Comparison of ENCODE assay signal across 2 cellular contexts in the genomic region with DNA sequence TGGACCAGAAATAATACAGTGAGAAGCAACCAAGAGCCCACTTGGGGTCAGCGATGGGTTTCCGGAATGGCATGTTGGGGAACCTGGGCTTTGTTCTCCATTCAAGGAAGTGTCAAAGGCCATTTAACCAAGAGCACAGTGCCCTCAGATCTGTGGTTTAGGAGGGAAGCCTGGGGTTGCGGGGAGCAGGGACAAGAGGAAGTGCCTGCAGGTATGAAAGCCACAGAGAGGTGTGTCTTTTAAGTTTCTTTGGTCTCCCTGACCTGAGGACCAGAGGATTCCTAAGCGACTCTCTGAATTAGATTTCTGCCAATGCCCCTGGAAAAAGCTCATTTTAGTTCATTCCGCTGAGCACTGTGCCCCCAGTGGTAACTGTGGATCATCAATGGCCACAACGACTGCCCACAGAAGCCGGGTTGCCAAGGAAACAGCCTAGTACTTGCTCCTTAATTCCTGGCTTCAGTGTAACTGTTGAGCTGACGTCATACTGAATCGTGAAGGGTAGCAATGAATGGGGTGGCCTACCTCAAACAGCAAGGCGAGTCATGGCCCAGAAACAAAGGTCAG.
TF ChIP-seq lines count a peak whose summit lies in the region.

No MANE protein-coding gene starts in this region.

TF ChIP-seq in Ishikawa, 13 proteins besides CTCF, POLR2A, EP300 and RAD21 (continued from another document):
- TF ChIP-seq, protein P1, sequence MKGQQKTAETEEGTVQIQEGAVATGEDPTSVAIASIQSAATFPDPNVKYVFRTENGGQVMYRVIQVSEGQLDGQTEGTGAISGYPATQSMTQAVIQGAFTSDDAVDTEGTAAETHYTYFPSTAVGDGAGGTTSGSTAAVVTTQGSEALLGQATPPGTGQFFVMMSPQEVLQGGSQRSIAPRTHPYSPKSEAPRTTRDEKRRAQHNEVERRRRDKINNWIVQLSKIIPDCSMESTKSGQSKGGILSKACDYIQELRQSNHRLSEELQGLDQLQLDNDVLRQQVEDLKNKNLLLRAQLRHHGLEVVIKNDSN (IDR thresholded peaks at IDR 0.05): no peak
- TF ChIP-seq, protein P2, sequence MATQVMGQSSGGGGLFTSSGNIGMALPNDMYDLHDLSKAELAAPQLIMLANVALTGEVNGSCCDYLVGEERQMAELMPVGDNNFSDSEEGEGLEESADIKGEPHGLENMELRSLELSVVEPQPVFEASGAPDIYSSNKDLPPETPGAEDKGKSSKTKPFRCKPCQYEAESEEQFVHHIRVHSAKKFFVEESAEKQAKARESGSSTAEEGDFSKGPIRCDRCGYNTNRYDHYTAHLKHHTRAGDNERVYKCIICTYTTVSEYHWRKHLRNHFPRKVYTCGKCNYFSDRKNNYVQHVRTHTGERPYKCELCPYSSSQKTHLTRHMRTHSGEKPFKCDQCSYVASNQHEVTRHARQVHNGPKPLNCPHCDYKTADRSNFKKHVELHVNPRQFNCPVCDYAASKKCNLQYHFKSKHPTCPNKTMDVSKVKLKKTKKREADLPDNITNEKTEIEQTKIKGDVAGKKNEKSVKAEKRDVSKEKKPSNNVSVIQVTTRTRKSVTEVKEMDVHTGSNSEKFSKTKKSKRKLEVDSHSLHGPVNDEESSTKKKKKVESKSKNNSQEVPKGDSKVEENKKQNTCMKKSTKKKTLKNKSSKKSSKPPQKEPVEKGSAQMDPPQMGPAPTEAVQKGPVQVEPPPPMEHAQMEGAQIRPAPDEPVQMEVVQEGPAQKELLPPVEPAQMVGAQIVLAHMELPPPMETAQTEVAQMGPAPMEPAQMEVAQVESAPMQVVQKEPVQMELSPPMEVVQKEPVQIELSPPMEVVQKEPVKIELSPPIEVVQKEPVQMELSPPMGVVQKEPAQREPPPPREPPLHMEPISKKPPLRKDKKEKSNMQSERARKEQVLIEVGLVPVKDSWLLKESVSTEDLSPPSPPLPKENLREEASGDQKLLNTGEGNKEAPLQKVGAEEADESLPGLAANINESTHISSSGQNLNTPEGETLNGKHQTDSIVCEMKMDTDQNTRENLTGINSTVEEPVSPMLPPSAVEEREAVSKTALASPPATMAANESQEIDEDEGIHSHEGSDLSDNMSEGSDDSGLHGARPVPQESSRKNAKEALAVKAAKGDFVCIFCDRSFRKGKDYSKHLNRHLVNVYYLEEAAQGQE (IDR thresholded peaks at IDR 0.05; ENCODE audit: low read depth): no peak
- no peak for TF ChIP-seq NFIC (IDR thresholded peaks at IDR 0.05)
- no peak for TF ChIP-seq ZBTB7A (IDR thresholded peaks at IDR 0.05; ENCODE audit: low read depth)
- no peak for TF ChIP-seq YY1 (IDR thresholded peaks at IDR 0.05; ENCODE audit: low read depth)

TF ChIP-seq in HepG2, 621 proteins besides CTCF, POLR2A, EP300 and RAD21 (continued from another document):
- TF ChIP-seq ZNF232 (CRISPR knock-in tag; IDR thresholded peaks at IDR 0.05; ENCODE audit: borderline replicate concordance) (no peak), FOSL2 (CRISPR knock-in tag; IDR thresholded peaks at IDR 0.05) (no peak), ARHGAP35 (CRISPR knock-in tag; IDR thresholded peaks at IDR 0.05; ENCODE audit: borderline replicate concordance) (no peak), ZNF550 (CRISPR knock-in tag; IDR thresholded peaks at IDR 0.05; ENCODE audit: borderline replicate concordance) (no peak), NCOR1 (IDR thresholded peaks at IDR 0.05; ENCODE audit: borderline replicate concordance, low read length) (no peak), IKZF1 (IDR thresholded peaks at IDR 0.05) (no peak), KAT2B (IDR thresholded peaks at IDR 0.05; ENCODE audit: borderline replicate concordance, low read depth, low read length) (no peak), CREB1 (IDR thresholded peaks at IDR 0.05) (peak; percentile 72), CREB1 (CRISPR knock-in tag; IDR thresholded peaks at IDR 0.05) (no peak), PRPF4 (IDR thresholded peaks at IDR 0.05; ENCODE audit: low read depth, low read length, poor library complexity, severe bottlenecking) (no peak), STAG1 (CRISPR knock-in tag; IDR thresholded peaks at IDR 0.05) (peak; percentile 23; the same call in 1 of the 2 replicates)
- TF ChIP-seq, protein P3, sequence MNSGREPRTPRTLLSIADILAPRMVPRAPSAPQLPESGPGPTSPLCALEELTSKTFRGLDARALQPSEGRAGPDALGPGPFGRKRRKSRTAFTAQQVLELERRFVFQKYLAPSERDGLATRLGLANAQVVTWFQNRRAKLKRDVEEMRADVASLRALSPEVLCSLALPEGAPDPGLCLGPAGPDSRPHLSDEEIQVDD (CRISPR knock-in tag; IDR thresholded peaks at IDR 0.05; ENCODE audit: borderline replicate concordance): no peak
- TF ChIP-seq, protein P4, sequence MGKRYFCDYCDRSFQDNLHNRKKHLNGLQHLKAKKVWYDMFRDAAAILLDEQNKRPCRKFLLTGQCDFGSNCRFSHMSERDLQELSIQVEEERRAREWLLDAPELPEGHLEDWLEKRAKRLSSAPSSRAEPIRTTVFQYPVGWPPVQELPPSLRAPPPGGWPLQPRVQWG (CRISPR knock-in tag; IDR thresholded peaks at IDR 0.05; ENCODE audit: borderline replicate concordance, low read depth): no peak
- TF ChIP-seq, protein P5, sequence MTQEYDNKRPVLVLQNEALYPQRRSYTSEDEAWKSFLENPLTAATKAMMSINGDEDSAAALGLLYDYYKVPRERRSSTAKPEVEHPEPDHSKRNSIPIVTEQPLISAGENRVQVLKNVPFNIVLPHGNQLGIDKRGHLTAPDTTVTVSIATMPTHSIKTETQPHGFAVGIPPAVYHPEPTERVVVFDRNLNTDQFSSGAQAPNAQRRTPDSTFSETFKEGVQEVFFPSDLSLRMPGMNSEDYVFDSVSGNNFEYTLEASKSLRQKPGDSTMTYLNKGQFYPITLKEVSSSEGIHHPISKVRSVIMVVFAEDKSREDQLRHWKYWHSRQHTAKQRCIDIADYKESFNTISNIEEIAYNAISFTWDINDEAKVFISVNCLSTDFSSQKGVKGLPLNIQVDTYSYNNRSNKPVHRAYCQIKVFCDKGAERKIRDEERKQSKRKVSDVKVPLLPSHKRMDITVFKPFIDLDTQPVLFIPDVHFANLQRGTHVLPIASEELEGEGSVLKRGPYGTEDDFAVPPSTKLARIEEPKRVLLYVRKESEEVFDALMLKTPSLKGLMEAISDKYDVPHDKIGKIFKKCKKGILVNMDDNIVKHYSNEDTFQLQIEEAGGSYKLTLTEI (CRISPR knock-in tag; conservative IDR thresholded peaks at IDR 0.05): no peak
- TF ChIP-seq, protein P6, sequence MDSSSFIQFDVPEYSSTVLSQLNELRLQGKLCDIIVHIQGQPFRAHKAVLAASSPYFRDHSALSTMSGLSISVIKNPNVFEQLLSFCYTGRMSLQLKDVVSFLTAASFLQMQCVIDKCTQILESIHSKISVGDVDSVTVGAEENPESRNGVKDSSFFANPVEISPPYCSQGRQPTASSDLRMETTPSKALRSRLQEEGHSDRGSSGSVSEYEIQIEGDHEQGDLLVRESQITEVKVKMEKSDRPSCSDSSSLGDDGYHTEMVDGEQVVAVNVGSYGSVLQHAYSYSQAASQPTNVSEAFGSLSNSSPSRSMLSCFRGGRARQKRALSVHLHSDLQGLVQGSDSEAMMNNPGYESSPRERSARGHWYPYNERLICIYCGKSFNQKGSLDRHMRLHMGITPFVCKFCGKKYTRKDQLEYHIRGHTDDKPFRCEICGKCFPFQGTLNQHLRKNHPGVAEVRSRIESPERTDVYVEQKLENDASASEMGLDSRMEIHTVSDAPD (CRISPR knock-in tag; IDR thresholded peaks at IDR 0.05): no peak
- TF ChIP-seq, protein P7, sequence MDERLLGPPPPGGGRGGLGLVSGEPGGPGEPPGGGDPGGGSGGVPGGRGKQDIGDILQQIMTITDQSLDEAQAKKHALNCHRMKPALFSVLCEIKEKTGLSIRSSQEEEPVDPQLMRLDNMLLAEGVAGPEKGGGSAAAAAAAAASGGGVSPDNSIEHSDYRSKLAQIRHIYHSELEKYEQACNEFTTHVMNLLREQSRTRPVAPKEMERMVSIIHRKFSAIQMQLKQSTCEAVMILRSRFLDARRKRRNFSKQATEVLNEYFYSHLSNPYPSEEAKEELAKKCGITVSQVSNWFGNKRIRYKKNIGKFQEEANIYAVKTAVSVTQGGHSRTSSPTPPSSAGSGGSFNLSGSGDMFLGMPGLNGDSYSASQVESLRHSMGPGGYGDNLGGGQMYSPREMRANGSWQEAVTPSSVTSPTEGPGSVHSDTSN (CRISPR knock-in tag; IDR thresholded peaks at IDR 0.05): no peak
- TF ChIP-seq, protein P8, sequence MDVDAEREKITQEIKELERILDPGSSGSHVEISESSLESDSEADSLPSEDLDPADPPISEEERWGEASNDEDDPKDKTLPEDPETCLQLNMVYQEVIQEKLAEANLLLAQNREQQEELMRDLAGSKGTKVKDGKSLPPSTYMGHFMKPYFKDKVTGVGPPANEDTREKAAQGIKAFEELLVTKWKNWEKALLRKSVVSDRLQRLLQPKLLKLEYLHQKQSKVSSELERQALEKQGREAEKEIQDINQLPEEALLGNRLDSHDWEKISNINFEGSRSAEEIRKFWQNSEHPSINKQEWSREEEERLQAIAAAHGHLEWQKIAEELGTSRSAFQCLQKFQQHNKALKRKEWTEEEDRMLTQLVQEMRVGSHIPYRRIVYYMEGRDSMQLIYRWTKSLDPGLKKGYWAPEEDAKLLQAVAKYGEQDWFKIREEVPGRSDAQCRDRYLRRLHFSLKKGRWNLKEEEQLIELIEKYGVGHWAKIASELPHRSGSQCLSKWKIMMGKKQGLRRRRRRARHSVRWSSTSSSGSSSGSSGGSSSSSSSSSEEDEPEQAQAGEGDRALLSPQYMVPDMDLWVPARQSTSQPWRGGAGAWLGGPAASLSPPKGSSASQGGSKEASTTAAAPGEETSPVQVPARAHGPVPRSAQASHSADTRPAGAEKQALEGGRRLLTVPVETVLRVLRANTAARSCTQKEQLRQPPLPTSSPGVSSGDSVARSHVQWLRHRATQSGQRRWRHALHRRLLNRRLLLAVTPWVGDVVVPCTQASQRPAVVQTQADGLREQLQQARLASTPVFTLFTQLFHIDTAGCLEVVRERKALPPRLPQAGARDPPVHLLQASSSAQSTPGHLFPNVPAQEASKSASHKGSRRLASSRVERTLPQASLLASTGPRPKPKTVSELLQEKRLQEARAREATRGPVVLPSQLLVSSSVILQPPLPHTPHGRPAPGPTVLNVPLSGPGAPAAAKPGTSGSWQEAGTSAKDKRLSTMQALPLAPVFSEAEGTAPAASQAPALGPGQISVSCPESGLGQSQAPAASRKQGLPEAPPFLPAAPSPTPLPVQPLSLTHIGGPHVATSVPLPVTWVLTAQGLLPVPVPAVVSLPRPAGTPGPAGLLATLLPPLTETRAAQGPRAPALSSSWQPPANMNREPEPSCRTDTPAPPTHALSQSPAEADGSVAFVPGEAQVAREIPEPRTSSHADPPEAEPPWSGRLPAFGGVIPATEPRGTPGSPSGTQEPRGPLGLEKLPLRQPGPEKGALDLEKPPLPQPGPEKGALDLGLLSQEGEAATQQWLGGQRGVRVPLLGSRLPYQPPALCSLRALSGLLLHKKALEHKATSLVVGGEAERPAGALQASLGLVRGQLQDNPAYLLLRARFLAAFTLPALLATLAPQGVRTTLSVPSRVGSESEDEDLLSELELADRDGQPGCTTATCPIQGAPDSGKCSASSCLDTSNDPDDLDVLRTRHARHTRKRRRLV (CRISPR knock-in tag; IDR thresholded peaks at IDR 0.05): no peak
TF ChIP-seq in HepG2: peak in this region for 3.
